8 cellular contexts compared by ENCODE assay signal in genomic region chr12:119208626-119209061, GRCh38. TPM values are rescaled to one million over a fixed set of nuclear protein-coding genes. Genes with fewer than 3 reads are reported as not detected.
DNase-seq lines count a peak whose midpoint lies in the region; ATAC-seq lines count a peak whose summit lies in the region.
"Had no signal": no experiment of that assay in that cellular context is flagged by ENCODE, and none has a peak within 500 bp of the region (broad histone marks: within the 10 kb centered on the region; RNA-seq: fewer than 3 reads in every experiment).

No MANE protein-coding gene starts in this region.

- H3K27me3 Mint-ChIP-seq in effector memory CD8-positive, alpha-beta T cell = peaks cover 0 to 10% of the 10 kb centered on the region in 2 donors

- H3K4me3 Mint-ChIP-seq in effector memory CD8-positive, alpha-beta T cell = no peak overlapping the region
- H3K4me3 Mint-ChIP-seq: activated naive CD8-positive, alpha-beta T cell had no signal

- no peaks in the 10 kb centered on the region for H3K36me3 Mint-ChIP-seq in effector memory CD8-positive, alpha-beta T cell (ENCODE audit: insufficient read depth)
- H3K36me3 Mint-ChIP-seq: activated naive CD8-positive, alpha-beta T cell had no signal

- peak overlapping the region; percentile 77 for H3K27ac ChIP-seq in caudate nucleus (ENCODE audit: low read depth, low read length)

- H3K27ac Mint-ChIP-seq in effector memory CD8-positive, alpha-beta T cell = no peak overlapping the region
- H3K27ac Mint-ChIP-seq: activated naive CD8-positive, alpha-beta T cell had no signal

- H3K9me3 Mint-ChIP-seq in effector memory CD8-positive, alpha-beta T cell = no peaks in the 10 kb centered on the region

- DNase-seq in NCI-H146 (lab: John Stamatoyannopoulos, UW) = peak; percentile 77
- peak in 44 of 61 donors; percentile 3 to 87 (median 32) for DNase-seq in caudate nucleus (lab: John Stamatoyannopoulos, UW)
- DNase-seq in left lobe of liver (ENCODE audit: low spot score) = no peak
- DNase-seq in ureter (ENCODE audit: low spot score) = peak; percentile 83
- DNase-seq in effector memory CD8-positive, alpha-beta T cell = no peak
- no peak for DNase-seq in GM19240 (ENCODE audit: insufficient read length, low spot score)
- no peak for DNase-seq in NCI-H187 treated with DMSO at 0.1 percent for 48 hours (lab: John Stamatoyannopoulos, UW)

- H3K4me1 Mint-ChIP-seq in effector memory CD8-positive, alpha-beta T cell (ENCODE audit: low read depth in 2 of 2) = no peaks in the 10 kb centered on the region

- peak; percentile 19 for ATAC-seq in left lobe of liver
- no peak for ATAC-seq in effector memory CD8-positive, alpha-beta T cell (replicated peaks)

RNA-seq across cellular contexts. Expression of gene HSPB8, which starts 29.9 kb away (rescaled TPM):
- total RNA-seq in left lobe of liver (0.96 TPM), ureter (53.8 TPM)

Comparison
In these comparisons a context has a peak if more than half of its experiments do, and no peak if none do; other contexts are left out.
1. DNase-seq: peak in NCI-H146 (single experiment), caudate nucleus (44 of 61) and ureter (single experiment); none in left lobe of liver (single experiment), effector memory CD8-positive, alpha-beta T cell (0 of 3), GM19240 (single experiment) and NCI-H187 treated with DMSO at 0.1 percent for 48 hours (single experiment).
2. RNA of gene HSPB8, which starts 29.9 kb away (total RNA-seq): 53.8 TPM in ureter (single experiment); 0.96 TPM in left lobe of liver (single experiment); every median in the first group is over 10 times any median in the second.